ENCODE assay signal across 22 cellular contexts in the genomic region with DNA sequence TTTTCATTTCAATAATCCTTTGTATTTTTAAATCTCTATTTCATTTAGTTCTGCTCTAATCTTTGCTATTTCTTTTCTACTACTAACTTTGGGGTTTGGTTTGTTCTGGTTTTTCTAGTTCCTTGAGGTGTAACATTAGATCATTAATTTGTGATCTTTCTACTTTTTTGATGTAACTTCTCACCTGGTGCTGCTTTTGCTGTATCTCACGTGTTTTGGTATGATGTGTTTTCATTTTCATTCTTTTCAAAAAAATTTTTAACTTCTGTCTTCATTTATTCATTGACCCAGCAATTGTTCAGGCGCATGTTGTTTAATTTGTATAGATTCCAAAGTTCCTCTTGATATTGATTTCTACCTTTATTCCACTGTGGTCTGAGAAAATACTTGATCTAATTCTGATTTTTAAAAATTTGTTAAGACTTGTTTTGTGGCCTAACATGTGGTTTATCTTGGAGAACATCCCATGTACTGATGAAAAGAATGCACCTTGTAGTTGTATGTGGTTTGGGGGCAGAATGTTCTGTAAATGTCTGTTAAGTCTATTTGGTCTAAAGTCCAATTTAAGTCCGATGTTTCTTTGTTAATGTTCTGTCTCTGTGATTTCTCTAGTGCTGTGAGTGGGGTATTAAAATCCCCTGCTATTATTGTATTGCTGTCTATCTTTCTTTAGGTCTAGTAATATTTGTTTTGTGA. TPM values are rescaled to one million over a fixed set of nuclear protein-coding genes. Genes with fewer than 3 reads are reported as not detected.
DNase-seq lines count a peak whose midpoint lies in the region; ATAC-seq, FAIRE-seq and TF ChIP-seq lines count a peak whose summit lies in the region.
"Had no signal": no experiment of that assay in that cellular context is flagged by ENCODE, and none has a peak within 500 bp of the region (broad histone marks: within the 10 kb centered on the region; RNA-seq: fewer than 3 reads in every experiment).

No MANE protein-coding gene starts in this region.

- H3K4me3 ChIP-seq in GM12878 = peak overlapping the region; percentile 59
- H3K4me3 ChIP-seq: A549; BLaER1 treated with 17β-estradiol and CSF1 and Interleukin-3, amounts not matched to agents 10 nM and 100 nM; GM23338 had no signal

- no TSS peak for BruUV-seq in GM12878 (replicated peaks; lab: Mats Ljungman, UMichigan)

- peak overlapping the region; percentile 86 for H3K27ac ChIP-seq in GM12878 (ENCODE audit: control insufficient read depth, insufficient read depth)
- H3K27ac ChIP-seq: A549; BLaER1 treated with 17β-estradiol and CSF1 and Interleukin-3, amounts not matched to agents 10 nM and 100 nM; brain microvascular endothelial cell had no signal

- no peak for DNase-seq in activated CD4-positive, alpha-beta T cell treated with anti-CD3 and anti-CD28 coated beads, Interleukin-2, amount 10 ng/mL, durations not matched to agents 7 days and 5 days
- no peak for DNase-seq in activated CD4-positive, alpha-beta T cell treated with anti-CD3 and anti-CD28 coated beads for 48 hours
- no peak for DNase-seq in GM12878 (ENCODE audit: low read depth, low spot score)
- no peak for DNase-seq in naive thymus-derived CD8-positive, alpha-beta T cell
- no peak for DNase-seq in progenitor cell of endocrine pancreas (ENCODE audit: low spot score, unreplicated experiment)
- DNase-seq in urothelium cell line (ENCODE audit: low spot score) = no peak
- DNase-seq: activated CD4-positive, alpha-beta T cell treated with anti-CD3 and anti-CD28 coated beads for 4 hours; activated CD8-positive, alpha-beta memory T cell treated with anti-CD3 and anti-CD28 coated beads, Interleukin-2, amount 50 U/mL, for 48 hours; brain microvascular endothelial cell; DMS53; kidney glomerular epithelial cell; NCI-H1105; NCI-H510A; RPMI8226 had no signal

- TF ChIP-seq CTCF in GM12878 (IDR thresholded peaks at IDR 0.05 in 2 of 3, conservative IDR thresholded peaks at IDR 0.05 in 1 of 3; ENCODE audit: control insufficient read depth in 2 of 3, extremely low read depth in 1 of 3, insufficient read depth in 1 of 3, low read depth in 3 of 3, low read length in 3 of 3) (no peak), progenitor cell of endocrine pancreas (IDR thresholded peaks at IDR 0.05; ENCODE audit: unreplicated experiment) (no peak)

- TF ChIP-seq POLR2A in GM12878 (IDR thresholded peaks at IDR 0.05; ENCODE audit: low read depth, low read length) = no peak

- WGBS in GM12878 (ENCODE audit: insufficient coverage, insufficient replicate concordance, low lambda C conversion rate, missing lambda C conversion rate) = 78% methylated on average over 3 of the region's 3 CpGs

- H3K36me3 ChIP-seq in GM12878 (ENCODE audit: control insufficient read depth in 2 of 2, insufficient read depth in 2 of 2, low read length in 1 of 2) = no peaks in the 10 kb centered on the region
- H3K36me3 ChIP-seq: brain microvascular endothelial cell had no signal

- H3K4me1 ChIP-seq in GM12878 (ENCODE audit: control insufficient read depth, insufficient read depth, low read length) = peaks cover 47% of the 10 kb centered on the region
- H3K4me1 ChIP-seq: A549 had no signal

- ATAC-seq in GM12878 (no peak), GM19328 (IDR thresholded peaks at IDR 0.05; ENCODE audit: unreplicated experiment) (no peak)
- no peak for ATAC-seq in naive thymus-derived CD8-positive, alpha-beta T cell
- ATAC-seq: A549, GM23338 had no signal

- H3K4me1 Mint-ChIP-seq in activated CD4-positive, alpha-beta T cell treated with anti-CD3 and anti-CD28 coated beads, Interleukin-2, amount 10 ng/mL, durations not matched to agents 7 days and 5 days = peaks cover 86% of the 10 kb centered on the region
- peaks cover 53 to 67% (median 60%) of the 10 kb centered on the region in 3 donors for H3K4me1 Mint-ChIP-seq in IgD-negative memory B cell
- peaks cover 37 to 86% (median 74%) of the 10 kb centered on the region in 4 donors for H3K4me1 Mint-ChIP-seq in naive thymus-derived CD8-positive, alpha-beta T cell
- H3K4me1 Mint-ChIP-seq in progenitor cell of endocrine pancreas (ENCODE audit: low read depth) = no peaks in the 10 kb centered on the region
- H3K4me1 Mint-ChIP-seq: neural crest cell had no signal

- H2AFZ ChIP-seq in GM12878 (ENCODE audit: control insufficient read depth, low read depth, low read length) = peak overlapping the region; percentile 13; the same call in 1 of the 2 replicates
- H2AFZ ChIP-seq: GM23338 had no signal

- SMC1A ChIA-PET in GM12878 (lab: Charles Lee; ENCODE audit: uncharacterized antibody, unreplicated experiment) = interaction anchor here (0.9 to 29.9 kb wide), 10 partner anchors 8 to 118 kb away, joined by 3 to 682 read pairs (median 6); partner anchors contain the start of gene MALT1

- peak overlapping the region; percentile 44 for H3K27ac Mint-ChIP-seq in activated CD4-positive, alpha-beta T cell treated with anti-CD3 and anti-CD28 coated beads, Interleukin-2, amount 10 ng/mL, durations not matched to agents 7 days and 5 days
- peak overlapping the region in 2 of 3 donors; percentile 21 to 34 for H3K27ac Mint-ChIP-seq in IgD-negative memory B cell
- H3K27ac Mint-ChIP-seq in naive thymus-derived CD8-positive, alpha-beta T cell = peak overlapping the region in 4 of 10 donors; percentile 2 to 90 (median 54)
- no peak overlapping the region for H3K27ac Mint-ChIP-seq in progenitor cell of endocrine pancreas
- H3K27ac Mint-ChIP-seq: GM23338 had no signal

- peak overlapping the region; percentile 51 for H3K9ac ChIP-seq in GM12878 (ENCODE audit: control insufficient read depth, insufficient read depth, low read length)
- H3K9ac ChIP-seq: BLaER1 treated with 17β-estradiol and CSF1 and Interleukin-3, amounts not matched to agents 10 nM and 100 nM had no signal

- intact Hi-C loops in GM12878 (cut with micrococcal nuclease; ENCODE audit: unreplicated experiment) = loop anchor here (1.0 kb wide), 2 partner anchors 20 to 119 kb away; no protein-coding TSS in a partner anchor

- H3K4me3 Mint-ChIP-seq in activated CD4-positive, alpha-beta T cell treated with anti-CD3 and anti-CD28 coated beads, Interleukin-2, amount 10 ng/mL, durations not matched to agents 7 days and 5 days = no peak overlapping the region
- peak overlapping the region in 3 of 4 donors; percentile 36 to 42 (median 37) for H3K4me3 Mint-ChIP-seq in IgD-negative memory B cell
- H3K4me3 Mint-ChIP-seq in naive thymus-derived CD8-positive, alpha-beta T cell = peak overlapping the region in 6 of 10 donors; percentile 12 to 29 (median 15)
- H3K4me3 Mint-ChIP-seq in progenitor cell of endocrine pancreas (ENCODE audit: low read depth) = no peak overlapping the region
- H3K4me3 Mint-ChIP-seq: GM23338, neural crest cell had no signal

- peaks cover 9% of the 10 kb centered on the region for H3K9me3 ChIP-seq in GM12878 (replicated peaks; ENCODE audit: control insufficient read depth, insufficient read depth, low read length)

- in situ Hi-C loops in GM12878 (cut with MboI) = loop anchor here (25.0 kb wide), 1 partner anchor 1258 kb away; no protein-coding TSS in a partner anchor

- CTCF ChIA-PET in activated CD4-positive, alpha-beta T cell treated with anti-CD3 and anti-CD28 coated beads, Interleukin-2, amount 10 ng/mL, durations not matched to agents 7 days and 5 days (lab: Charles Lee) = interaction anchor here (7.1 kb wide), 1 partner anchor 17 kb away, joined by 44 read pairs; the partner anchor contains the start of gene MALT1
- CTCF ChIA-PET in GM12878 (lab: Yijun Ruan, JAX) = interaction anchor here (0.7 to 2.0 kb wide), 5 partner anchors 15 to 124 kb away, joined by 3 to 15 read pairs (median 6); no protein-coding TSS in a partner anchor

- peaks cover 26% of the 10 kb centered on the region for H3K9me3 Mint-ChIP-seq in activated CD4-positive, alpha-beta T cell treated with anti-CD3 and anti-CD28 coated beads, Interleukin-2, amount 10 ng/mL, durations not matched to agents 7 days and 5 days
- peaks cover 2 to 21% (median 8%) of the 10 kb centered on the region in 3 donors for H3K9me3 Mint-ChIP-seq in IgD-negative memory B cell
- H3K9me3 Mint-ChIP-seq in naive thymus-derived CD8-positive, alpha-beta T cell = peaks cover 6 to 25% (median 15%) of the 10 kb centered on the region in 9 donors
- H3K9me3 Mint-ChIP-seq in progenitor cell of endocrine pancreas (ENCODE audit: low read depth) = peaks cover 6% of the 10 kb centered on the region
- H3K9me3 Mint-ChIP-seq: GM23338 had no signal

- peak overlapping the region; percentile 73 for H3K4me2 ChIP-seq in GM12878 (ENCODE audit: control insufficient read depth, insufficient read depth)
- H3K4me2 ChIP-seq: A549; BLaER1 treated with 17β-estradiol and CSF1 and Interleukin-3, amounts not matched to agents 10 nM and 100 nM; GM23338 had no signal

- RAD21 ChIA-PET in GM12878 (lab: Charles Lee; ENCODE audit: unreplicated experiment) = interaction anchor here (0.9 to 3.0 kb wide), 10 partner anchors 16 to 117 kb away, joined by 3 to 15 read pairs (median 5); partner anchors contain the start of gene MALT1

- no peaks in the 10 kb centered on the region for H3K27me3 ChIP-seq in GM12878 (replicated peaks in 1 of 2; ENCODE audit: control insufficient read depth in 2 of 2, insufficient read depth in 2 of 2, low read length in 1 of 2)
- H3K27me3 ChIP-seq: BLaER1 treated with 17β-estradiol and CSF1 and Interleukin-3, amounts not matched to agents 10 nM and 100 nM; brain microvascular endothelial cell had no signal

- TF ChIP-seq RAD21 in GM12878 (IDR thresholded peaks at IDR 0.05; ENCODE audit: insufficient read depth, low read depth, low read length) = no peak

- POLR2A ChIA-PET in activated CD4-positive, alpha-beta T cell treated with anti-CD3 and anti-CD28 coated beads, Interleukin-2, amount 10 ng/mL, durations not matched to agents 7 days and 5 days (lab: Charles Lee) = no interaction called here
- POLR2A ChIA-PET in GM12878 (lab: Charles Lee) = interaction anchor here (1.8 kb wide), 1 partner anchor 115 kb away, joined by 8 read pairs; no protein-coding TSS in a partner anchor
- POLR2A ChIA-PET in naive thymus-derived CD8-positive, alpha-beta T cell (lab: Charles Lee) = interaction anchor here (2.7 kb wide), 1 partner anchor 18 kb away, joined by 10 read pairs; the partner anchor contains the start of gene MALT1

- H3K36me3 Mint-ChIP-seq in activated CD4-positive, alpha-beta T cell treated with anti-CD3 and anti-CD28 coated beads, Interleukin-2, amount 10 ng/mL, durations not matched to agents 7 days and 5 days (ENCODE audit: low read depth) = peaks cover 41% of the 10 kb centered on the region
- H3K36me3 Mint-ChIP-seq in IgD-negative memory B cell = peaks cover 6% of the 10 kb centered on the region
- peaks cover 0 to 8% (median 7%) of the 10 kb centered on the region in 3 donors for H3K36me3 Mint-ChIP-seq in naive thymus-derived CD8-positive, alpha-beta T cell
- no peaks in the 10 kb centered on the region for H3K36me3 Mint-ChIP-seq in progenitor cell of endocrine pancreas (ENCODE audit: insufficient read depth)

- H3K27me3 Mint-ChIP-seq in activated CD4-positive, alpha-beta T cell treated with anti-CD3 and anti-CD28 coated beads, Interleukin-2, amount 10 ng/mL, durations not matched to agents 7 days and 5 days = no peaks in the 10 kb centered on the region
- no peaks in the 10 kb centered on the region for H3K27me3 Mint-ChIP-seq in IgD-negative memory B cell
- no peaks in the 10 kb centered on the region for H3K27me3 Mint-ChIP-seq in naive thymus-derived CD8-positive, alpha-beta T cell
- H3K27me3 Mint-ChIP-seq in progenitor cell of endocrine pancreas = no peaks in the 10 kb centered on the region

- peaks cover 41% of the 10 kb centered on the region for H3K79me2 ChIP-seq in GM12878 (ENCODE audit: control insufficient read depth, insufficient read depth, low read length)

- no peak for FAIRE-seq in GM12878 (lab: Jason Lieb, UNC)
- FAIRE-seq in urothelium cell line (lab: Jason Lieb, UNC) = no peak
- FAIRE-seq: A549 had no signal

- no peak for TF ChIP-seq EP300 in GM12878 (IDR thresholded peaks at IDR 0.05; ENCODE audit: borderline replicate concordance in 1 of 2, control insufficient read depth in 1 of 2, low read depth in 2 of 2, low read length in 2 of 2)

- no peaks in the 10 kb centered on the region for H4K20me1 ChIP-seq in GM12878 (ENCODE audit: control insufficient read depth, insufficient read depth)
- H4K20me1 ChIP-seq: BLaER1 treated with 17β-estradiol and CSF1 and Interleukin-3, amounts not matched to agents 10 nM and 100 nM had no signal

RNA-seq across cellular contexts. Expression of gene MALT1, which starts 17.3 kb away (rescaled TPM):
- total RNA-seq in activated CD4-positive, alpha-beta T cell treated with anti-CD3 and anti-CD28 coated beads, Interleukin-2, amount 10 ng/mL, durations not matched to agents 7 days and 5 days = 10 to 100 TPM; 52.1 to 57.0 TPM
- polyA plus RNA-seq in IgD-negative memory B cell (51.9 TPM), GM12878 (2011; rRNA removed) (126 and 179 TPM in 2 replicates), GM12878 (2014; fragmentation: Illumina TruSeq; extraction: Trizol) (54.2 and 67.3 TPM in 2 replicates), GM12878 (2014; fragmentation: Nextera tagmentation; extraction: Ambion mirVana) (10 to 100 TPM; 17.6 to 32.5 TPM), GM12878 (2014; rRNA removed) (33.9 and 40.3 TPM in 2 replicates), GM12878 (2016; fragmentation: Nextera tagmentation; extraction: Ambion mirVana) (10 to 100 TPM; 32.5 to 37.2 TPM)
- 326 and 345 TPM in 2 replicates for total RNA-seq in GM12878 (2013; cell fraction: nucleolus; rRNA removed)
- total RNA-seq in GM12878 (2014; rRNA removed) (61.5 and 79.2 TPM in 2 replicates), GM12878 (2014; rRNA removed; fragmentation: Illumina TruSeq; extraction: Trizol) (65.8 and 71.2 TPM in 2 replicates), GM12878 (2021) (49.8 and 50.6 TPM in 2 replicates), progenitor cell of endocrine pancreas (14.1 and 14.9 TPM in 2 replicates)
- 19.6 TPM for polyA plus RNA-seq in GM12878 (2011; ENCODE audit: low read depth)
- polyA plus RNA-seq in GM12878 (2011; cell fraction: cytosol; rRNA removed) = 40.3 and 53.0 TPM in 2 replicates
- polyA plus RNA-seq in GM12878 (2011; cell fraction: nucleus; rRNA removed) = 145 and 211 TPM in 2 replicates
- polyA plus RNA-seq in GM12878 (2012) = 25.7 and 45.2 TPM in 2 replicates
- 83.9 and 129 TPM in 2 replicates for polyA minus RNA-seq in GM12878 (2011; rRNA and poly(A)+ RNA removed)
- polyA minus RNA-seq in GM12878 (2011; cell fraction: cytosol; rRNA and poly(A)+ RNA removed) = 28.5 and 42.0 TPM in 2 replicates
- polyA minus RNA-seq in GM12878 (2011; cell fraction: nucleus; rRNA and poly(A)+ RNA removed) = 66.7 and 73.4 TPM in 2 replicates
- 10 to 100 TPM; 70.2 to 78.6 TPM for total RNA-seq in naive thymus-derived CD8-positive, alpha-beta T cell
- polyA plus RNA-seq in naive thymus-derived CD8-positive, alpha-beta T cell = 10 to 100 TPM; 24.7 to 37.1 (median 27.3) TPM

RNA-seq across cellular contexts. Expression of gene ALPK2, which starts 25.1 kb away (rescaled TPM):
- total RNA-seq in activated CD4-positive, alpha-beta T cell treated with anti-CD3 and anti-CD28 coated beads, Interleukin-2, amount 10 ng/mL, durations not matched to agents 7 days and 5 days = not detected
- polyA plus RNA-seq in IgD-negative memory B cell (not detected), GM12878 (2011; rRNA removed) (27.4 and 36.5 TPM in 2 replicates), GM12878 (2014; fragmentation: Illumina TruSeq; extraction: Trizol) (4.8 and 4.9 TPM in 2 replicates), GM12878 (2014; fragmentation: Nextera tagmentation; extraction: Ambion mirVana) (1 to 10 TPM; 1.6 to 1.8 TPM), GM12878 (2014; rRNA removed) (3.4 TPM in 2 replicates), GM12878 (2016; fragmentation: Nextera tagmentation; extraction: Ambion mirVana) (1 to 10 TPM; 5.1 to 6.0 TPM)
- total RNA-seq in GM12878 (2013; cell fraction: nucleolus; rRNA removed) = 28.8 and 29.7 TPM in 2 replicates
- total RNA-seq in GM12878 (2014; rRNA removed) (4.5 and 5.8 TPM in 2 replicates), GM12878 (2014; rRNA removed; fragmentation: Illumina TruSeq; extraction: Trizol) (8.1 and 8.5 TPM in 2 replicates), GM12878 (2021) (4.3 and 5.1 TPM in 2 replicates), progenitor cell of endocrine pancreas (0.26 and 0.29 TPM in 2 replicates)
- polyA plus RNA-seq in GM12878 (2011; ENCODE audit: low read depth) = 2.5 TPM
- polyA plus RNA-seq in GM12878 (2011; cell fraction: cytosol; rRNA removed) = 14.0 TPM in 2 replicates
- polyA plus RNA-seq in GM12878 (2011; cell fraction: nucleus; rRNA removed) = 68.7 and 99.5 TPM in 2 replicates
- 2.4 and 3.8 TPM in 2 replicates for polyA plus RNA-seq in GM12878 (2012)
- polyA minus RNA-seq in GM12878 (2011; rRNA and poly(A)+ RNA removed) = 53.4 and 56.6 TPM in 2 replicates
- polyA minus RNA-seq in GM12878 (2011; cell fraction: cytosol; rRNA and poly(A)+ RNA removed) = 10.0 and 12.4 TPM in 2 replicates
- 96.9 and 97.0 TPM in 2 replicates for polyA minus RNA-seq in GM12878 (2011; cell fraction: nucleus; rRNA and poly(A)+ RNA removed)
- total RNA-seq in naive thymus-derived CD8-positive, alpha-beta T cell = under 1 TPM in 1 of 2 experiments, not detected in 1; 0.05 TPM
- not detected for polyA plus RNA-seq in naive thymus-derived CD8-positive, alpha-beta T cell
- total RNA-seq: frontal cortex, neural crest cell, pulmonary artery endothelial cell had no signal

Comparison
In these comparisons a context has a peak if more than half of its experiments do, and no peak if none do; other contexts are left out.
1. H3K4me3 Mint-ChIP-seq: peak in IgD-negative memory B cell (3 of 4) and naive thymus-derived CD8-positive, alpha-beta T cell (6 of 10); none in activated CD4-positive, alpha-beta T cell treated with anti-CD3 and anti-CD28 coated beads, Interleukin-2, amount 10 ng/mL, durations not matched to agents 7 days and 5 days (single experiment) and progenitor cell of endocrine pancreas (single experiment).